ENCODE assay signal across 9 cellular contexts in genomic region chr4:7533267-7533666, GRCh38.
"Had no signal": no experiment of that assay in that cellular context is flagged by ENCODE, and none has a peak within 500 bp of the region (broad histone marks: within the 10 kb centered on the region; RNA-seq: fewer than 3 reads in every experiment).

No MANE protein-coding gene starts in this region.

- H3K9ac ChIP-seq: GM23248 had no signal

- H2AFZ ChIP-seq: GM23248, GM23338 had no signal

- H3K4me3 Mint-ChIP-seq: GM23338, H9, HFFc6 had no signal

- H3K36me3 ChIP-seq: HAP-1 had no signal

- H3K4me2 ChIP-seq: GM23338 had no signal

- H3K27ac ChIP-seq: GM23248 had no signal

- H3K4me1 ChIP-seq: HAP-1 had no signal

- DNase-seq: GM23248, GOT3, H7, H9, HCEC 1CT, HFFc6 had no signal

- H3K27ac Mint-ChIP-seq: GM23338, HFFc6 had no signal

- ATAC-seq: GM23338, HCT116 had no signal

- H3K9me3 ChIP-seq: HAP-1 had no signal

- H3K4me3 ChIP-seq: GM23248, GM23338, HAP-1 had no signal
